ENCODE assay signal across 8 cellular contexts in genomic region chr17:47821031-47821423, GRCh38. TPM values are rescaled to one million over a fixed set of nuclear protein-coding genes. Genes with fewer than 3 reads are reported as not detected.
DNase-seq lines count a peak whose midpoint lies in the region; ATAC-seq and TF ChIP-seq lines count a peak whose summit lies in the region.

No MANE protein-coding gene starts in this region.

- ATAC-seq in HG03025 (IDR thresholded peaks at IDR 0.05; ENCODE audit: low FRiP score, unreplicated experiment) (no peak), HG03521 (IDR thresholded peaks at IDR 0.05; ENCODE audit: unreplicated experiment) (no peak), GM19035 (IDR thresholded peaks at IDR 0.05; ENCODE audit: unreplicated experiment) (no peak)

- no peak overlapping the region for H3K23ac ChIP-seq in trophoblast cell (ENCODE audit: low read length)

- H3K9me3 ChIP-seq in Peyer's patch (no peaks in the 10 kb centered on the region), esophagus muscularis mucosa (no peaks in the 10 kb centered on the region), trophoblast cell (ENCODE audit: insufficient read depth, low read depth, low read length) (no peaks in the 10 kb centered on the region)

- H4K12ac ChIP-seq in trophoblast cell (ENCODE audit: low read depth, low read length), result peak overlapping the region; percentile 35

- peak overlapping the region; percentile 72 for H3K4me2 ChIP-seq in trophoblast cell (ENCODE audit: low read length)

- H2AFZ ChIP-seq in trophoblast cell (ENCODE audit: insufficient read depth, low read length, poor library complexity), result peak overlapping the region; percentile 32

- peak overlapping the region; percentile 78 for H4K8ac ChIP-seq in trophoblast cell (ENCODE audit: low read depth, low read length)

- H3K18ac ChIP-seq in trophoblast cell (ENCODE audit: low read length), result no peak overlapping the region

- H2BK120ac ChIP-seq in trophoblast cell (ENCODE audit: insufficient read depth, low read length, poor library complexity), result no peak overlapping the region

- 0% methylated on average over 4 of the region's 4 CpGs for WGBS in esophagus muscularis mucosa
- WGBS in trophoblast cell (ENCODE audit: extremely low coverage, insufficient coverage, insufficient read length), result no CpG with 5 or more reads among the region's 4 CpGs

- TF ChIP-seq CTCF in Peyer's patch (IDR thresholded peaks at IDR 0.05), result no peak
- no peak for TF ChIP-seq CTCF in esophagus muscularis mucosa (IDR thresholded peaks at IDR 0.05)

- H4K91ac ChIP-seq in trophoblast cell (ENCODE audit: low read depth, low read length), result no peak overlapping the region

- H3K27me3 ChIP-seq in Peyer's patch (no peaks in the 10 kb centered on the region), esophagus muscularis mucosa (no peaks in the 10 kb centered on the region), trophoblast cell (ENCODE audit: insufficient read depth, low read length) (no peaks in the 10 kb centered on the region)

- intact Hi-C loops in esophagus muscularis mucosa (cut with DNase I), result no loop called here

- H3K4ac ChIP-seq in trophoblast cell (ENCODE audit: low read depth, low read length), result no peak overlapping the region

- no peak overlapping the region for H2BK12ac ChIP-seq in trophoblast cell (ENCODE audit: low read length)

- H3K4me1 ChIP-seq in Peyer's patch (peaks cover 0 to 22% (median 13%) of the 10 kb centered on the region in 4 donors), esophagus muscularis mucosa (peaks cover 22 to 29% (median 23%) of the 10 kb centered on the region in 4 donors), trophoblast cell (ENCODE audit: control insufficient read depth in 1 of 2, insufficient read depth in 2 of 2, low read length in 2 of 2) (peaks cover 8 to 9% of the 10 kb centered on the region in 2 experiments)

- peak overlapping the region; percentile 57 for H3K9ac ChIP-seq in trophoblast cell (ENCODE audit: low read length)

- peaks cover 9% of the 10 kb centered on the region for H3K79me1 ChIP-seq in trophoblast cell (ENCODE audit: low read length)

- peak overlapping the region; percentile 62 to 91 (median 82) for H3K27ac ChIP-seq in Peyer's patch
- H3K27ac ChIP-seq in esophagus muscularis mucosa (replicated peaks in 1 of 4), result peak overlapping the region; percentile 47 to 60 (median 56)
- H3K27ac ChIP-seq in trophoblast cell (ENCODE audit: low read depth, low read length), result no peak overlapping the region

- H3K4me3 ChIP-seq in GM08714 (ENCODE audit: low read length) (peak overlapping the region; percentile 84), Peyer's patch (peak overlapping the region; percentile 49 to 73 (median 66)), esophagus muscularis mucosa (peak overlapping the region; percentile 58 to 65 (median 59)), trophoblast cell (ENCODE audit: low read depth, low read length) (peak overlapping the region; percentile 72)

- H3K14ac ChIP-seq in trophoblast cell (ENCODE audit: low read length), result no peak overlapping the region

- H3K36me3 ChIP-seq in Peyer's patch (peaks cover 0 to 56% (median 0%) of the 10 kb centered on the region in 3 donors), esophagus muscularis mucosa (peaks cover 20 to 66% (median 63%) of the 10 kb centered on the region in 4 donors), trophoblast cell (ENCODE audit: control insufficient read depth in 1 of 2, insufficient read depth in 2 of 2, low read length in 2 of 2) (peaks cover 36 to 43% of the 10 kb centered on the region in 2 experiments)

- H3K79me2 ChIP-seq in trophoblast cell (ENCODE audit: control insufficient read depth, insufficient read depth, low read length, poor library complexity), result peaks cover 1% of the 10 kb centered on the region

- H2BK5ac ChIP-seq in trophoblast cell (ENCODE audit: low read depth, low read length, poor library complexity), result no peak overlapping the region

- H2AK5ac ChIP-seq in trophoblast cell (ENCODE audit: low read length), result peak overlapping the region; percentile 55

- no peak for TF ChIP-seq POLR2A in Peyer's patch (IDR thresholded peaks at IDR 0.05)
- TF ChIP-seq POLR2A in esophagus muscularis mucosa (IDR thresholded peaks at IDR 0.05; ENCODE audit: low read depth), result no peak

- TF ChIP-seq EP300 in esophagus muscularis mucosa (IDR thresholded peaks at IDR 0.05), result no peak

- DNase-seq in Peyer's patch (no peak), esophagus muscularis mucosa (ENCODE audit: extremely low spot score) (no peak), trophoblast cell (no peak), NCI-H446 treated with DMSO at 0.1 percent for 48 hours (lab: John Stamatoyannopoulos, UW) (no peak)

RNA-seq across cellular contexts. Expression of gene OSBPL7, which starts 0.6 kb away (rescaled TPM):
- total RNA-seq in Peyer's patch (100 to 1,000 TPM in 1 of 4 donors, 10 to 100 TPM in 3; 31.4 to 104 (median 70.9) TPM), esophagus muscularis mucosa (1 to 10 TPM; 2.0 to 8.4 (median 4.7) TPM)
- polyA plus RNA-seq in trophoblast cell (2013), result 5.0 and 5.2 TPM in 2 replicates

RNA-seq across cellular contexts. Expression of gene MRPL10, which starts 10.3 kb away (rescaled TPM):
- 10 to 100 TPM; 30.5 to 50.4 (median 34.8) TPM for total RNA-seq in Peyer's patch
- 10 to 100 TPM; 43.6 to 86.8 (median 63.2) TPM for total RNA-seq in esophagus muscularis mucosa
- 43.6 and 46.2 TPM in 2 replicates for polyA plus RNA-seq in trophoblast cell (2013)

RNA-seq across cellular contexts. Expression of gene LRRC46, which starts 10.4 kb away (rescaled TPM):
- total RNA-seq in Peyer's patch, result under 1 TPM in 1 of 4 donors, not detected in 3; 0.40 TPM
- under 1 TPM in 1 of 4 donors, not detected in 3; 0.45 TPM for total RNA-seq in esophagus muscularis mucosa
- 0.29 and 0.42 TPM in 2 replicates for polyA plus RNA-seq in trophoblast cell (2013)

RNA-seq across cellular contexts. Expression of gene SCRN2, which starts 20.0 kb away (rescaled TPM):
- total RNA-seq in Peyer's patch (100 to 1,000 TPM in 2 of 4 donors, 10 to 100 TPM in 2; 56.2 to 126 (median 86.9) TPM), esophagus muscularis mucosa (10 to 100 TPM in 3 of 4 donors, 1 to 10 TPM in 1; 9.6 to 34.0 (median 23.1) TPM)
- 19.9 and 20.8 TPM in 2 replicates for polyA plus RNA-seq in trophoblast cell (2013)

RNA-seq across cellular contexts. Expression of gene SP6, which starts 29.9 kb away (rescaled TPM):
- total RNA-seq in Peyer's patch (10 to 100 TPM in 2 of 4 donors, 1 to 10 TPM in 2; 3.3 to 27.0 (median 16.6) TPM), esophagus muscularis mucosa (under 1 TPM; under 0.01 to 0.71 (median 0.25) TPM)
- 209 and 234 TPM in 2 replicates for polyA plus RNA-seq in trophoblast cell (2013)
